Comparison of ENCODE assay signal across 27 cellular contexts in the genomic region with DNA sequence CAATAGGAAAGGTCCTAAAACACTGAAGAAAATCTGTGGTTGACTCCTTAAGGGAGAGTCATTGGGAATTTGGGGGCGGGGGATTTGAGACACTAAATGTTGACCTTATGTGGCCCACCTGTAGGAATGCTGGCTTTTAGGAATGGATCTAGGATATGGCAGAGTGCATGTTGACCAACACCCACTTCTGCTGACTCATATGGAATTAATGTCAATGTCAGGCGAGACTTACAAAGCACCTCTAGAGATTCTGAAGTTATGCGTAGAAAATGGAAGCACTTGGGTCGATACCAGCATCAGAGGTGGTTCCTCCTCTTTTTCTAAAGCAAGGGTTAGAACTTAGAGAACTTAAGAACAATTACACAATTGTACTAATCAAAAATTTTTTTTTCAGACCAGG.
"Had no signal": no experiment of that assay in that cellular context is flagged by ENCODE, and none has a peak within 500 bp of the region (broad histone marks: within the 10 kb centered on the region; RNA-seq: fewer than 3 reads in every experiment).

No MANE protein-coding gene starts in this region.

- H3K27me3 ChIP-seq: Peyer's patch, SJSA1 had no signal

- H3K27ac Mint-ChIP-seq: activated B cell treated with CpG ODN at 0.5 μM for 24 hours; activated CD4-positive, alpha-beta memory T cell treated with anti-CD3 and anti-CD28 coated beads for 36 hours; activated CD4-positive, alpha-beta T cell treated with anti-CD3 and anti-CD28 coated beads, Interleukin-2, amount 10 ng/mL, durations not matched to agents 7 days and 5 days; activated naive CD4-positive, alpha-beta T cell treated with anti-CD3 and anti-CD28 coated beads, Interleukin-2, amount 10 ng/mL, durations not matched to agents 7 days and 5 days; activated naive CD8-positive, alpha-beta T cell treated with anti-CD3 and anti-CD28 coated beads for 36 hours; activated T-cell treated with anti-CD3 and anti-CD28 coated beads, Interleukin-2, amount 50 U/mL, for 72 hours; activated T-helper 2 cell treated with anti-CD3 and anti-CD28 coated beads, Interferon-gamma antibody, Interleukin-2, Interleukin-4, amounts not matched to agents 10 μg/mL and 5 μg/mL and 100 μg/mL, durations not matched to agents 14 hours and 24 hours and 36 hours; T-helper 1 cell treated with Interleukin-12 subunit alpha and Interleukin-12 subunit beta and Interleukin-4 antibody, amounts not matched to agents 30 μg/mL and 1 μg/mL, for 36 hours had no signal

- H3K4me1 Mint-ChIP-seq: activated B cell treated with CpG ODN at 0.5 μM for 24 hours; activated CD4-positive, alpha-beta T cell treated with anti-CD3 and anti-CD28 coated beads, Interleukin-2, amount 10 ng/mL, durations not matched to agents 7 days and 5 days; activated naive CD4-positive, alpha-beta T cell treated with anti-CD3 and anti-CD28 coated beads, Interleukin-2, amount 10 ng/mL, durations not matched to agents 7 days and 5 days; activated naive CD8-positive, alpha-beta T cell treated with anti-CD3 and anti-CD28 coated beads for 36 hours; central memory CD8-positive, alpha-beta T cell had no signal

- H3K9me3 ChIP-seq: Peyer's patch, SJSA1 had no signal

- DNase-seq: activated B cell treated with CpG ODN at 0.5 μM for 24 hours; activated CD4-positive, alpha-beta memory T cell treated with anti-CD3 and anti-CD28 coated beads for 36 hours; activated CD4-positive, alpha-beta T cell treated with anti-CD3 and anti-CD28 coated beads for 1 hour; activated CD4-positive, alpha-beta T cell treated with anti-CD3 and anti-CD28 coated beads, Interleukin-2, amount 10 ng/mL, durations not matched to agents 7 days and 5 days; activated CD8-positive, alpha-beta memory T cell treated with anti-CD3 and anti-CD28 coated beads for 24 hours; activated gamma-delta T cell treated with Interleukin-2 at 50 U/mL for 16 hours; activated naive CD4-positive, alpha-beta T cell treated with anti-CD3 and anti-CD28 coated beads, Interleukin-2, amount 10 ng/mL, durations not matched to agents 7 days and 5 days; activated naive CD8-positive, alpha-beta T cell treated with anti-CD3 and anti-CD28 coated beads for 36 hours; activated T-cell treated with anti-CD3 and anti-CD28 coated beads, Interleukin-2, amount 50 U/mL, for 72 hours; Kasumi-1; KBM-7; NCI-H1048; NCI-H146; NCI-H187 treated with DMSO at 0.1 percent for 48 hours; NCI-H2107; NCI-H2171 treated with DMSO at 0.1 percent for 48 hours; NCI-H345; NCI-H510A; NCI-H526 treated with DMSO at 0.1 percent for 48 hours; NCI-H82; Peyer's patch; Right ventricle myocardium superior had no signal

- H3K36me3 Mint-ChIP-seq: activated CD4-positive, alpha-beta memory T cell treated with anti-CD3 and anti-CD28 coated beads for 36 hours; activated naive CD4-positive, alpha-beta T cell treated with anti-CD3 and anti-CD28 coated beads, Interleukin-2, amount 10 ng/mL, durations not matched to agents 7 days and 5 days; activated naive CD8-positive, alpha-beta T cell treated with anti-CD3 and anti-CD28 coated beads for 36 hours had no signal

- ATAC-seq: activated T-cell treated with anti-CD3 and anti-CD28 coated beads, Interleukin-2, amount 50 U/mL, for 72 hours had no signal

- H3K9me3 Mint-ChIP-seq: activated B cell treated with CpG ODN at 0.5 μM for 24 hours; activated CD4-positive, alpha-beta memory T cell treated with anti-CD3 and anti-CD28 coated beads for 36 hours; activated CD4-positive, alpha-beta T cell treated with anti-CD3 and anti-CD28 coated beads, Interleukin-2, amount 10 ng/mL, durations not matched to agents 7 days and 5 days; activated naive CD4-positive, alpha-beta T cell treated with anti-CD3 and anti-CD28 coated beads, Interleukin-2, amount 10 ng/mL, durations not matched to agents 7 days and 5 days; activated naive CD8-positive, alpha-beta T cell treated with anti-CD3 and anti-CD28 coated beads for 36 hours; activated T-cell treated with anti-CD3 and anti-CD28 coated beads, Interleukin-2, amount 50 U/mL, for 72 hours; activated T-helper 2 cell treated with anti-CD3 and anti-CD28 coated beads, Interferon-gamma antibody, Interleukin-2, Interleukin-4, amounts not matched to agents 10 μg/mL and 5 μg/mL and 100 μg/mL, durations not matched to agents 14 hours and 24 hours and 36 hours; central memory CD8-positive, alpha-beta T cell; T-helper 1 cell treated with Interleukin-12 subunit alpha and Interleukin-12 subunit beta and Interleukin-4 antibody, amounts not matched to agents 30 μg/mL and 1 μg/mL, for 36 hours had no signal

- H3K4me3 Mint-ChIP-seq: activated B cell treated with CpG ODN at 0.5 μM for 24 hours; activated CD4-positive, alpha-beta memory T cell treated with anti-CD3 and anti-CD28 coated beads for 36 hours; activated CD4-positive, alpha-beta T cell treated with anti-CD3 and anti-CD28 coated beads, Interleukin-2, amount 10 ng/mL, durations not matched to agents 7 days and 5 days; activated naive CD4-positive, alpha-beta T cell treated with anti-CD3 and anti-CD28 coated beads, Interleukin-2, amount 10 ng/mL, durations not matched to agents 7 days and 5 days; activated naive CD8-positive, alpha-beta T cell treated with anti-CD3 and anti-CD28 coated beads for 36 hours; activated T-cell treated with anti-CD3 and anti-CD28 coated beads, Interleukin-2, amount 50 U/mL, for 72 hours; central memory CD8-positive, alpha-beta T cell; T-helper 1 cell treated with Interleukin-12 subunit alpha and Interleukin-12 subunit beta and Interleukin-4 antibody, amounts not matched to agents 30 μg/mL and 1 μg/mL, for 36 hours had no signal

- H3K27ac ChIP-seq: Peyer's patch, RWPE1, SJSA1 had no signal

- H3K27me3 Mint-ChIP-seq: activated B cell treated with CpG ODN at 0.5 μM for 24 hours; activated CD4-positive, alpha-beta T cell treated with anti-CD3 and anti-CD28 coated beads, Interleukin-2, amount 10 ng/mL, durations not matched to agents 7 days and 5 days; activated naive CD4-positive, alpha-beta T cell treated with anti-CD3 and anti-CD28 coated beads, Interleukin-2, amount 10 ng/mL, durations not matched to agents 7 days and 5 days; activated naive CD8-positive, alpha-beta T cell treated with anti-CD3 and anti-CD28 coated beads for 36 hours had no signal

- H3K4me3 ChIP-seq: Peyer's patch, SJSA1 had no signal
